ENCODE assay signal across 11 cellular contexts in the genomic region with DNA sequence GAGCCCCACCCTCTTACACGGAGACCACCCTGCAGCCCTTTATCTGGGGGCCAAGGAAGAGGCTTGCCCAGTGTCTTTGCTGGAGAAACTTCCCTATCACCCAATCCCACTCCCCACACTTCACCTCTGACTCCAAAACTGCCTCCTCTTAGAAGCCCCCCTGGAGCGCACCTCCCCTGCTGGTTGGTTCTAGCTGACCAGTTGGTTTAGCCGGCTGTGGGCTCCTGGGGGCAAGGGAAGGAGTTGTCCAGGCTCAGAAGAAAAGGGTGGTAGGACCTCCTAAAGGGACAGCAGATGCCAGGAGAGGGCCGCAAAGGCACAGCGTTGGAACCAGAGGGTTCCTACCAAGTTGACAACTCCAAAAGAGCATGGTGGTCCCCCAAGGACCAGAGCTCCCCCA. TPM values are rescaled to one million over a fixed set of nuclear protein-coding genes. Genes with fewer than 3 reads are reported as not detected.
DNase-seq lines count a peak whose midpoint lies in the region; ATAC-seq, FAIRE-seq and TF ChIP-seq lines count a peak whose summit lies in the region.
"Had no signal": no experiment of that assay in that cellular context is flagged by ENCODE, and none has a peak within 500 bp of the region (broad histone marks: within the 10 kb centered on the region; RNA-seq: fewer than 3 reads in every experiment).

No MANE protein-coding gene starts in this region.

- H3K36me3 ChIP-seq in PC-3 (ENCODE audit: low read depth, low read length) (no peaks in the 10 kb centered on the region), H1 (ENCODE audit: control insufficient read depth in 2 of 4, insufficient read depth in 4 of 4, low read length in 3 of 4) (no peaks in the 10 kb centered on the region), mucosa of stomach (ENCODE audit: control insufficient read depth, insufficient read depth, low read length) (no peaks in the 10 kb centered on the region), tibial nerve (no peaks in the 10 kb centered on the region)

- FAIRE-seq in H1 (lab: Jason Lieb, UNC): no peak
- FAIRE-seq: G401.6 had no signal

- 88% methylated on average over 5 of the region's 5 CpGs; no CpG with 5 or more reads in 1 of the 2 experiments for WGBS in H1 (ENCODE audit: extremely low coverage in 1 of 2, insufficient coverage in 1 of 2, insufficient read length in 1 of 2, insufficient replicate concordance in 2 of 2, low coverage in 1 of 2, low lambda C conversion rate in 2 of 2, missing lambda C conversion rate in 1 of 2), 2 experiments
- WGBS in tibial nerve, 2 donors: 40 to 59% methylated on average over 5 of the region's 5 CpGs

- TF ChIP-seq CTCF in PC-3 (conservative IDR thresholded peaks at IDR 0.05; ENCODE audit: low read depth, low read length): no peak
- TF ChIP-seq CTCF in H1 (IDR thresholded peaks at IDR 0.05; ENCODE audit: control extremely low read depth in 1 of 3, insufficient read depth in 1 of 3, low read depth in 1 of 3, low read length in 3 of 3): no peak
- TF ChIP-seq CTCF in tibial nerve (IDR thresholded peaks at IDR 0.05): no peak

- H4K5ac ChIP-seq in H1 (ENCODE audit: insufficient read length, low read depth, low read length): no peak overlapping the region

- BruUV-seq in PC-3 (replicated peaks; lab: Mats Ljungman, UMichigan): no TSS peak

- no peak overlapping the region for H4K91ac ChIP-seq in H1 (replicated peaks; ENCODE audit: insufficient read length, low read length)

- TF ChIP-seq RAD21 in H1 (IDR thresholded peaks at IDR 0.05 in 1 of 2, conservative IDR thresholded peaks at IDR 0.05 in 1 of 2; ENCODE audit: low read depth in 2 of 2, low read length in 2 of 2): no peak

- H3K4me2 ChIP-seq in PC-3 (ENCODE audit: low read length) (peak overlapping the region; percentile 93), H1 (ENCODE audit: insufficient read depth in 1 of 2, low read depth in 2 of 2, low read length in 2 of 2) (peak overlapping the region; percentile 76 to 96; a peak in 2 of 4 replicates)

- no peaks in the 10 kb centered on the region for H3F3A ChIP-seq in PC-3 (ENCODE audit: low read length, unreplicated experiment)

- H3K14ac ChIP-seq in H1 (ENCODE audit: insufficient read length): no peak overlapping the region

- no peak overlapping the region for H2BK20ac ChIP-seq in H1 (ENCODE audit: low read length)

- ATAC-seq in PC-3: no peak
- ATAC-seq: activated naive CD4-positive, alpha-beta T cell treated with anti-CD3 and anti-CD28 coated beads, Interleukin-2, amount 50 U/mL, for 72 hours had no signal

- H4K8ac ChIP-seq in H1 (ENCODE audit: extremely low read depth, insufficient read depth, low read length): no peak overlapping the region

- H2BK12ac ChIP-seq in H1 (ENCODE audit: low read depth, low read length): no peak overlapping the region

- no peak overlapping the region for H2BK120ac ChIP-seq in H1 (replicated peaks; ENCODE audit: low read depth, low read length)

- H3K18ac ChIP-seq in H1 (ENCODE audit: extremely low read depth, low read length): no peak overlapping the region; the same call in 1 of the 2 replicates

- peaks cover 41% of the 10 kb centered on the region for H3K79me1 ChIP-seq in H1 (ENCODE audit: low read depth, low read length)

- H3K79me2 ChIP-seq in PC-3 (ENCODE audit: low read length): peaks cover 84% of the 10 kb centered on the region
- peaks cover 27 to 83% of the 10 kb centered on the region in 2 experiments for H3K79me2 ChIP-seq in H1 (ENCODE audit: control insufficient read depth in 1 of 2, insufficient read depth in 2 of 2, low read length in 2 of 2)

- peak overlapping the region; percentile 78; the same call in 1 of the 2 replicates for H2BK5ac ChIP-seq in H1 (ENCODE audit: low read depth, low read length)

- H3K4me3 ChIP-seq in PC-3 (ENCODE audit: low read length) (peak overlapping the region; percentile 89; the same call in 1 of the 2 replicates), H1 (ENCODE audit: extremely low read depth in 1 of 4, insufficient read depth in 2 of 4, low read depth in 3 of 4, low read length in 4 of 4) (peak overlapping the region in 1 of 4 experiments; percentile 87; a peak in 2 of 8 replicates), mucosa of stomach (ENCODE audit: low read length) (peak overlapping the region; percentile 58), tibial nerve (peak overlapping the region in 2 of 4 donors; percentile 81 to 91)

- TF ChIP-seq POLR2A in H1 (IDR thresholded peaks at IDR 0.05; ENCODE audit: control extremely low read depth in 1 of 2, low read depth in 2 of 2, low read length in 2 of 2): no peak; a peak in 1 of 3 replicates
- TF ChIP-seq POLR2A in tibial nerve (IDR thresholded peaks at IDR 0.05): no peak

- intact Hi-C loops in PC-3 (cut with micrococcal nuclease): no loop called here

- H4K20me1 ChIP-seq in PC-3 (ENCODE audit: low read length) (peaks cover 19% of the 10 kb centered on the region), H1 (replicated peaks in 1 of 2; ENCODE audit: control insufficient read depth in 1 of 2, insufficient read depth in 2 of 2, low read length in 2 of 2) (peaks cover 41 to 43% of the 10 kb centered on the region in 2 experiments)

- DNase-seq in PC-3 (no peak), H1 (ENCODE audit: low read depth in 1 of 2, low spot score in 2 of 2) (no peak), tibial nerve (ENCODE audit: low spot score in 2 of 2) (no peak), cerebellar nuclear complex (lab: John Stamatoyannopoulos, UW) (no peak), COLO829 (ENCODE audit: low spot score) (no peak)
- no peak for DNase-seq in activated naive CD4-positive, alpha-beta T cell treated with Interleukin-2 at 50 U/mL for 16 hours
- DNase-seq: activated CD4-positive, CD25-positive, alpha-beta regulatory T cell had no signal

- no peak overlapping the region for H3K27ac ChIP-seq in PC-3 (ENCODE audit: low read length)
- H3K27ac ChIP-seq in H1 (ENCODE audit: low read depth, low read length): no peak overlapping the region
- peak overlapping the region; percentile 86 to 99 (median 95) for H3K27ac ChIP-seq in tibial nerve

- H3K4me1 ChIP-seq in PC-3 (ENCODE audit: insufficient read depth, low read length): peaks cover 65% of the 10 kb centered on the region
- peaks cover 8 to 74% (median 63%) of the 10 kb centered on the region in 4 experiments for H3K4me1 ChIP-seq in H1 (replicated peaks in 1 of 4; ENCODE audit: control insufficient read depth in 3 of 4, insufficient read depth in 4 of 4, low read length in 3 of 4)
- peaks cover 79% of the 10 kb centered on the region for H3K4me1 ChIP-seq in mucosa of stomach (ENCODE audit: control insufficient read depth, insufficient read depth, low read length)
- H3K4me1 ChIP-seq in tibial nerve: peaks cover 3 to 97% (median 85%) of the 10 kb centered on the region in 4 donors

- H3K9me2 ChIP-seq in PC-3 (replicated peaks; ENCODE audit: low read length): no peaks in the 10 kb centered on the region

- no peaks in the 10 kb centered on the region for H3K27me3 ChIP-seq in PC-3 (ENCODE audit: low read length)
- H3K27me3 ChIP-seq in H1 (replicated peaks in 1 of 4; ENCODE audit: control insufficient read depth in 3 of 4, extremely low read depth in 1 of 4, insufficient read depth in 3 of 4, low read length in 3 of 4): no peaks in the 10 kb centered on the region; a peak in 1 of 7 replicates
- H3K27me3 ChIP-seq in mucosa of stomach (ENCODE audit: control insufficient read depth, insufficient read depth, low read length): no peaks in the 10 kb centered on the region
- H3K27me3 ChIP-seq in tibial nerve: no peaks in the 10 kb centered on the region

- H2AFZ ChIP-seq in PC-3 (ENCODE audit: low read length) (no peak overlapping the region), H1 (ENCODE audit: low read length) (no peak overlapping the region)

- no peak overlapping the region for H3K9ac ChIP-seq in PC-3 (ENCODE audit: low read length)
- no peak overlapping the region for H3K9ac ChIP-seq in H1 (replicated peaks in 1 of 4; ENCODE audit: extremely low read depth in 1 of 4, low read depth in 3 of 4, low read length in 3 of 4)
- peak overlapping the region; percentile 97 for H3K9ac ChIP-seq in mucosa of stomach (ENCODE audit: low read length)

- H3K56ac ChIP-seq in H1 (replicated peaks; ENCODE audit: insufficient read length, low read depth, low read length): no peak overlapping the region

- H3K4ac ChIP-seq in H1 (replicated peaks; ENCODE audit: insufficient read length, low read depth, low read length): no peak overlapping the region

- POLR2A ChIA-PET in PC-3 (lab: Charles Lee; ENCODE audit: unreplicated experiment): interaction anchor here (0.6 to 1.0 kb wide), 2 partner anchors 33 to 56 kb away, joined by 3 to 7 read pairs; no protein-coding TSS in a partner anchor
- POLR2A ChIA-PET in H1 (lab: Charles Lee; ENCODE audit: partially characterized antibody): interaction anchor here (1.0 to 16.2 kb wide), 4 partner anchors 14 to 43 kb away, joined by 4 to 375 read pairs (median 81); no protein-coding TSS in a partner anchor

- peaks cover 14% of the 10 kb centered on the region; the same call in 1 of the 2 replicates for H3K23me2 ChIP-seq in H1 (ENCODE audit: low read depth, low read length)

- TF ChIP-seq EP300 in H1 (IDR thresholded peaks at IDR 0.05; ENCODE audit: borderline replicate concordance in 1 of 2, low read depth in 2 of 2, low read length in 2 of 2): no peak
- TF ChIP-seq EP300 in tibial nerve (IDR thresholded peaks at IDR 0.05): no peak

- CTCF ChIA-PET in PC-3 (lab: Charles Lee): interaction anchor here (0.5 kb wide), 1 partner anchor 29 kb away, joined by 3 read pairs; no protein-coding TSS in a partner anchor
- CTCF ChIA-PET in H1 (lab: Charles Lee; ENCODE audit: partially characterized antibody): interaction anchor here (0.8 to 15.7 kb wide), 10 partner anchors 14 to 234 kb away, joined by 3 to 236 read pairs (median 4); no protein-coding TSS in a partner anchor

- no peak overlapping the region for H2BK15ac ChIP-seq in H1 (ENCODE audit: low read length)

- H3K23ac ChIP-seq in H1 (ENCODE audit: insufficient read length): no peak overlapping the region

- no peaks in the 10 kb centered on the region for H3K9me3 ChIP-seq in PC-3 (ENCODE audit: low read length)
- no peaks in the 10 kb centered on the region for H3K9me3 ChIP-seq in H1 (ENCODE audit: insufficient read depth in 2 of 2, low read depth in 1 of 2, low read length in 1 of 2)
- no peaks in the 10 kb centered on the region for H3K9me3 ChIP-seq in mucosa of stomach (ENCODE audit: control insufficient read depth, low read length)
- H3K9me3 ChIP-seq in tibial nerve: no peaks in the 10 kb centered on the region

- no peak overlapping the region for H2AK5ac ChIP-seq in H1 (ENCODE audit: low read depth, low read length)

RNA-seq across cellular contexts. Expression of a gene that starts 2.0 kb away (rescaled TPM):
- total RNA-seq in PC-3 (2014; rRNA removed): 49.3 and 68.0 TPM in 2 replicates
- 103 and 105 TPM in 2 replicates for total RNA-seq in H1 (2021; fragmentation: NEBNext Ultra II Directional; extraction: Animal tissue kit (Norgen Biotek cat#: 25700))
- 59.8 and 93.8 TPM in 2 replicates for polyA plus RNA-seq in H1 (2011; rRNA removed)
- 51.9 TPM for polyA plus RNA-seq in H1 (2011; cell fraction: cytosol; rRNA removed)
- polyA plus RNA-seq in H1 (2011; cell fraction: nucleus; rRNA removed): 130 TPM
- polyA plus RNA-seq in H1 (2012, experiment 1 of 2): 42.6 to 68.8 TPM (median 64.7 TPM) in 4 replicates
- 54.8 TPM for polyA plus RNA-seq in H1 (2012, experiment 2 of 2)
- 83.5 TPM for polyA plus RNA-seq in H1 (2013, experiment 1 of 2)
- 83.4 TPM for polyA plus RNA-seq in H1 (2013, experiment 2 of 2)
- 19.1 and 21.8 TPM in 2 replicates for polyA minus RNA-seq in H1 (2011; rRNA and poly(A)+ RNA removed)
- polyA minus RNA-seq in H1 (2011; cell fraction: cytosol; rRNA and poly(A)+ RNA removed): 43.2 TPM
- 75.0 TPM for polyA minus RNA-seq in H1 (2011; cell fraction: nucleus; rRNA and poly(A)+ RNA removed)
- 10 to 100 TPM; 41.0 to 57.3 (median 42.9) TPM for total RNA-seq in tibial nerve

RNA-seq across cellular contexts. Expression of a gene that starts 30.7 kb away (rescaled TPM):
- total RNA-seq in PC-3 (2014; rRNA removed) (not detected in 2 replicates), tibial nerve (10 to 100 TPM in 1 of 4 donors, 1 to 10 TPM in 2, under 1 TPM in 1; 0.59 to 24.3 (median 1.2) TPM)
- not detected in 2 replicates for total RNA-seq in H1 (2021; fragmentation: NEBNext Ultra II Directional; extraction: Animal tissue kit (Norgen Biotek cat#: 25700))
- not detected in 2 replicates for polyA plus RNA-seq in H1 (2011; rRNA removed)
- not detected for polyA plus RNA-seq in H1 (2011; cell fraction: cytosol; rRNA removed)
- not detected for polyA plus RNA-seq in H1 (2011; cell fraction: nucleus; rRNA removed)
- polyA plus RNA-seq in H1 (2012, experiment 1 of 2): not detected in 4 replicates
- polyA plus RNA-seq in H1 (2012, experiment 2 of 2): not detected
- polyA plus RNA-seq in H1 (2013, experiment 1 of 2): not detected
- not detected for polyA plus RNA-seq in H1 (2013, experiment 2 of 2)
- polyA minus RNA-seq in H1 (2011; rRNA and poly(A)+ RNA removed): not detected in 2 replicates
- not detected for polyA minus RNA-seq in H1 (2011; cell fraction: cytosol; rRNA and poly(A)+ RNA removed)
- not detected for polyA minus RNA-seq in H1 (2011; cell fraction: nucleus; rRNA and poly(A)+ RNA removed)
- total RNA-seq: activated naive CD4-positive, alpha-beta T cell treated with anti-CD3 and anti-CD28 coated beads, Interleukin-2, amount 50 U/mL, for 72 hours; glomerular endothelial cell had no signal

RNA-seq across cellular contexts. Expression of a gene that starts 42.5 kb away (rescaled TPM):
- total RNA-seq in PC-3 (2014; rRNA removed) (not detected in 2 replicates), tibial nerve (10 to 100 TPM in 3 of 4 donors, 1 to 10 TPM in 1; 4.2 to 45.0 (median 15.5) TPM)
- not detected in 2 replicates for total RNA-seq in H1 (2021; fragmentation: NEBNext Ultra II Directional; extraction: Animal tissue kit (Norgen Biotek cat#: 25700))
- polyA plus RNA-seq in H1 (2011; rRNA removed): not detected in 2 replicates
- polyA plus RNA-seq in H1 (2011; cell fraction: cytosol; rRNA removed): not detected
- not detected for polyA plus RNA-seq in H1 (2011; cell fraction: nucleus; rRNA removed)
- polyA plus RNA-seq in H1 (2012, experiment 1 of 2): not detected in 4 replicates
- not detected for polyA plus RNA-seq in H1 (2012, experiment 2 of 2)
- polyA plus RNA-seq in H1 (2013, experiment 1 of 2): not detected
- not detected for polyA plus RNA-seq in H1 (2013, experiment 2 of 2)
- polyA minus RNA-seq in H1 (2011; rRNA and poly(A)+ RNA removed): not detected in 2 replicates
- not detected for polyA minus RNA-seq in H1 (2011; cell fraction: cytosol; rRNA and poly(A)+ RNA removed)
- not detected for polyA minus RNA-seq in H1 (2011; cell fraction: nucleus; rRNA and poly(A)+ RNA removed)
- total RNA-seq: activated naive CD4-positive, alpha-beta T cell treated with anti-CD3 and anti-CD28 coated beads, Interleukin-2, amount 50 U/mL, for 72 hours; glomerular endothelial cell had no signal

Comparison
In these comparisons a context has a peak if more than half of its experiments do, and no peak if none do; other contexts are left out.
1. H3K27ac ChIP-seq: peak in tibial nerve (4 of 4); none in PC-3 (single experiment) and H1 (single experiment).